In genomic region chr18:50849448-50849847, GRCh38 we compare ENCODE assay signal across 21 cellular contexts. TPM values are rescaled to one million over a fixed set of nuclear protein-coding genes. Genes with fewer than 3 reads are reported as not detected.
DNase-seq lines count a peak whose midpoint lies in the region; ATAC-seq, FAIRE-seq and TF ChIP-seq lines count a peak whose summit lies in the region.
"Had no signal": no experiment of that assay in that cellular context is flagged by ENCODE, and none has a peak within 500 bp of the region (broad histone marks: within the 10 kb centered on the region; RNA-seq: fewer than 3 reads in every experiment).

No MANE protein-coding gene starts in this region.

- no peak for ATAC-seq in A549
- no peak for ATAC-seq in CD4-positive, alpha-beta T cell (ENCODE audit: poor library complexity)

- no peak overlapping the region for H3K27ac Mint-ChIP-seq in CD4-positive, alpha-beta T cell

- no peaks in the 10 kb centered on the region for H3K36me3 Mint-ChIP-seq in CD4-positive, alpha-beta T cell (ENCODE audit: low read depth)

- no peak overlapping the region for H3K4me3 Mint-ChIP-seq in CD4-positive, alpha-beta T cell

- no peaks in the 10 kb centered on the region for H3K79me2 ChIP-seq in fibroblast of lung (ENCODE audit: control insufficient read depth, insufficient read depth, low read length)

- peak overlapping the region in 1 of 2 experiments; percentile 54; a peak in 4 of 6 replicates for H3K27ac ChIP-seq in A549
- H3K27ac ChIP-seq in fibroblast of lung (ENCODE audit: insufficient read depth, low read length) = no peak overlapping the region
- H3K27ac ChIP-seq in SJCRH30 = no peak overlapping the region
- H3K27ac ChIP-seq in CD4-positive, alpha-beta T cell (ENCODE audit: low read depth, low read length) = no peak overlapping the region
- no peak overlapping the region for H3K27ac ChIP-seq in transverse colon
- H3K27ac ChIP-seq: PC-9, SJSA1 had no signal

- no peak overlapping the region for H3K4me2 ChIP-seq in A549
- no peak overlapping the region for H3K4me2 ChIP-seq in fibroblast of lung (ENCODE audit: extremely low read depth, insufficient read depth, low read length)
- H3K4me2 ChIP-seq: PC-9 had no signal

- FAIRE-seq in A549 (lab: Jason Lieb, UNC) = no peak
- FAIRE-seq: A204.1, GM19239 had no signal

- WGBS in A549 (ENCODE audit: missing lambda C conversion rate) = 80% methylated on average over 3 of the region's 3 CpGs
- 76 to 83% methylated on average over 3 of the region's 3 CpGs for WGBS in transverse colon (ENCODE audit: low coverage in 1 of 2), 2 donors

- H3K36me3 ChIP-seq in fibroblast of lung (ENCODE audit: control insufficient read depth, insufficient read depth, low read length) (no peaks in the 10 kb centered on the region), SJCRH30 (no peaks in the 10 kb centered on the region), transverse colon (no peaks in the 10 kb centered on the region)
- H3K36me3 ChIP-seq: BLaER1 treated with 17β-estradiol and CSF1 and Interleukin-3, amounts not matched to agents 10 nM and 100 nM; SJSA1 had no signal

- peaks cover 41% of the 10 kb centered on the region for H3K4me1 ChIP-seq in A549
- H3K4me1 ChIP-seq in fibroblast of lung (ENCODE audit: control insufficient read depth, extremely low read depth, insufficient read depth, low read length) = no peaks in the 10 kb centered on the region
- no peaks in the 10 kb centered on the region for H3K4me1 ChIP-seq in SJCRH30
- peaks cover 0 to 19% (median 9%) of the 10 kb centered on the region in 4 donors for H3K4me1 ChIP-seq in transverse colon

- DNase-seq in A549 (ENCODE audit: low read depth in 1 of 2, low spot score in 1 of 2) = no peak
- DNase-seq in EH (ENCODE audit: low read depth) = peak; percentile 14
- peak; percentile 93 for DNase-seq in amniotic epithelial cell (ENCODE audit: low read depth)
- DNase-seq in fibroblast of lung (ENCODE audit: low read depth in 2 of 2) = peak; percentile 43 to 45
- no peak for DNase-seq in SJCRH30
- no peak for DNase-seq in CD4-positive, alpha-beta T cell
- no peak for DNase-seq in transverse colon
- no peak for DNase-seq in AML-193 (lab: John Stamatoyannopoulos, UW)
- DNase-seq: DMS 273 treated with DMSO at 0.1 percent for 48 hours, GDM1, GOT3, KBM-7, NCI-H187, NCI-H2227 treated with DMSO at 0.1 percent for 48 hours, NCI-H524, PC-9, SW 1271 had no signal

- TF ChIP-seq EP300 in A549 (IDR thresholded peaks at IDR 0.05) (no peak), transverse colon (IDR thresholded peaks at IDR 0.05; ENCODE audit: low read depth) (no peak)

- H3K4me3 ChIP-seq in A549 = no peak overlapping the region
- no peak overlapping the region for H3K4me3 ChIP-seq in fibroblast of lung (replicated peaks in 1 of 4; ENCODE audit: control extremely low read depth in 1 of 4, insufficient read depth in 1 of 4, low read depth in 3 of 4, low read length in 4 of 4)
- H3K4me3 ChIP-seq in SJCRH30 = no peak overlapping the region
- no peak overlapping the region for H3K4me3 ChIP-seq in transverse colon
- H3K4me3 ChIP-seq: BLaER1 treated with 17β-estradiol and CSF1 and Interleukin-3, amounts not matched to agents 10 nM and 100 nM; PC-9; SJSA1 had no signal

- intact Hi-C loops in CD4-positive, alpha-beta T cell (cut with DNase I, micrococcal nuclease) = no loop called here
- intact Hi-C loops in transverse colon (cut with DNase I; ENCODE audit: low total_unique reads) = no loop called here

- H3K27me3 ChIP-seq in fibroblast of lung (ENCODE audit: control insufficient read depth, insufficient read depth, low read length) (no peaks in the 10 kb centered on the region), SJCRH30 (no peaks in the 10 kb centered on the region), transverse colon (no peaks in the 10 kb centered on the region)
- H3K27me3 ChIP-seq in CD4-positive, alpha-beta T cell (ENCODE audit: control insufficient read depth, insufficient read depth, low read length) = no peaks in the 10 kb centered on the region
- H3K27me3 ChIP-seq: BLaER1 treated with 17β-estradiol and CSF1 and Interleukin-3, amounts not matched to agents 10 nM and 100 nM; SJSA1 had no signal

- H2AFZ ChIP-seq in fibroblast of lung (ENCODE audit: low read length) = no peak overlapping the region
- H2AFZ ChIP-seq: PC-9 had no signal

- TF ChIP-seq POLR2A in A549 (IDR thresholded peaks at IDR 0.05; ENCODE audit: low read length) (no peak), transverse colon (IDR thresholded peaks at IDR 0.05) (no peak)

- no peaks in the 10 kb centered on the region for H4K20me1 ChIP-seq in fibroblast of lung (ENCODE audit: control insufficient read depth, extremely low read depth, insufficient read depth, low read length)
- H4K20me1 ChIP-seq: BLaER1 treated with 17β-estradiol and CSF1 and Interleukin-3, amounts not matched to agents 10 nM and 100 nM had no signal

- POLR2A ChIA-PET in A549 (lab: Yijun Ruan, JAX) = no interaction called here
- POLR2A ChIA-PET in CD4-positive, alpha-beta T cell (lab: Charles Lee) = no interaction called here

- H3K9me3 Mint-ChIP-seq in CD4-positive, alpha-beta T cell = peaks cover 3% of the 10 kb centered on the region

- no peak overlapping the region for H3K9ac ChIP-seq in fibroblast of lung (ENCODE audit: insufficient read depth, low read length)
- H3K9ac ChIP-seq: BLaER1 treated with 17β-estradiol and CSF1 and Interleukin-3, amounts not matched to agents 10 nM and 100 nM had no signal

- in situ Hi-C loops in transverse colon (cut with MboI; ENCODE audit: low pct_ligation_motif_present in 1 of 4, low pct_unique_long_range_greater_than_20kb in 1 of 4, low sequenced_read_pairs in 3 of 4) = no loop called here

- H3K9me3 ChIP-seq in A549 (no peaks in the 10 kb centered on the region), fibroblast of lung (ENCODE audit: control insufficient read depth, insufficient read depth, low read depth, low read length) (no peaks in the 10 kb centered on the region), SJCRH30 (replicated peaks) (no peaks in the 10 kb centered on the region), transverse colon (no peaks in the 10 kb centered on the region)
- H3K9me3 ChIP-seq in CD4-positive, alpha-beta T cell (ENCODE audit: control insufficient read depth, low read length) = no peaks in the 10 kb centered on the region
- H3K9me3 ChIP-seq: BLaER1 treated with 17β-estradiol and CSF1 and Interleukin-3, amounts not matched to agents 10 nM and 100 nM; SJSA1 had no signal

- no peak for TF ChIP-seq CTCF in A549 (IDR thresholded peaks at IDR 0.05)
- no peak for TF ChIP-seq CTCF in fibroblast of lung (conservative IDR thresholded peaks at IDR 0.05 in 1 of 2, IDR thresholded peaks at IDR 0.05 in 1 of 2; ENCODE audit: low read depth in 1 of 2, low read length in 2 of 2)
- no peak for TF ChIP-seq CTCF in CD4-positive, alpha-beta T cell (IDR thresholded peaks at IDR 0.05)
- no peak for TF ChIP-seq CTCF in transverse colon (IDR thresholded peaks at IDR 0.05)

- peaks cover 7% of the 10 kb centered on the region for H3K27me3 Mint-ChIP-seq in CD4-positive, alpha-beta T cell

- no peaks in the 10 kb centered on the region for H3K4me1 Mint-ChIP-seq in CD4-positive, alpha-beta T cell (ENCODE audit: low read depth)

- CTCF ChIA-PET in A549 (lab: Yijun Ruan, JAX) = no interaction called here
- CTCF ChIA-PET in CD4-positive, alpha-beta T cell (lab: Charles Lee) = no interaction called here

- no peak for TF ChIP-seq RAD21 in A549 (conservative IDR thresholded peaks at IDR 0.05 in 1 of 2, IDR thresholded peaks at IDR 0.05 in 1 of 2)

TF ChIP-seq in A549, 52 proteins besides CTCF, POLR2A, EP300 and RAD21:
- peak; percentile 69 for TF ChIP-seq ZFP36 (IDR thresholded peaks at IDR 0.05; ENCODE audit: borderline replicate concordance, partially characterized antibody)
- no peak for TF ChIP-seq RFX5 (IDR thresholded peaks at IDR 0.05)

RNA-seq across cellular contexts. Expression of gene ME2, which starts 29.5 kb away (rescaled TPM):
- polyA plus RNA-seq in A549 (2011; rRNA removed) (72.2 and 88.0 TPM in 2 replicates), A549 (2017; fragmentation: RNase III; extraction: RNeasy Plus Mini Kit Qiagen cat#74134 plus additional on column Dnase treatment) (46.0 to 47.3 TPM (median 46.8 TPM) in 3 replicates), fibroblast of lung (40.5 and 62.5 TPM in 2 replicates)
- 29.0 and 29.7 TPM in 2 replicates for polyA plus RNA-seq in A549 (2012; cell fraction: cytosol; rRNA removed)
- 12.3 and 18.2 TPM in 2 replicates for polyA plus RNA-seq in A549 (2012; cell fraction: nucleus; rRNA removed)
- polyA minus RNA-seq in A549 (2011; rRNA and poly(A)+ RNA removed) = 21.4 and 24.3 TPM in 2 replicates
- total RNA-seq in fibroblast of lung (43.9 and 57.0 TPM in 2 replicates), transverse colon (10 to 100 TPM; 28.8 to 84.5 (median 53.2) TPM)
- polyA plus RNA-seq in fibroblast of lung (2012) = 23.2 and 34.6 TPM in 2 replicates
- polyA minus RNA-seq in fibroblast of lung (ENCODE audit: low replicate concordance) = 11.4 and 15.2 TPM in 2 replicates
- 56.6 and 62.4 TPM in 2 replicates for total RNA-seq in SJCRH30 (2014; rRNA removed; shearing (Covaris generic))
- total RNA-seq in CD4-positive, alpha-beta T cell = 10 to 100 TPM; 15.6 to 16.1 TPM

RNA-seq across cellular contexts. Expression of gene MRO, which starts 29.6 kb away (rescaled TPM):
- 0.28 and 0.39 TPM in 2 replicates for polyA plus RNA-seq in A549 (2011; rRNA removed)
- 0.12 and 0.17 TPM in 2 replicates for polyA plus RNA-seq in A549 (2012; cell fraction: cytosol; rRNA removed)
- 0.07 TPM in 2 replicates for polyA plus RNA-seq in A549 (2012; cell fraction: nucleus; rRNA removed)
- polyA plus RNA-seq in A549 (2017; fragmentation: RNase III; extraction: RNeasy Plus Mini Kit Qiagen cat#74134 plus additional on column Dnase treatment) = 0.31 to 0.46 TPM (median 0.45 TPM) in 3 replicates
- 0.12 and 0.15 TPM in 2 replicates for polyA minus RNA-seq in A549 (2011; rRNA and poly(A)+ RNA removed)
- under 0.01 TPM in 2 replicates for total RNA-seq in fibroblast of lung
- polyA plus RNA-seq in fibroblast of lung = 0.01 and 0.02 TPM in 2 replicates
- polyA plus RNA-seq in fibroblast of lung (2012) = not detected in 2 replicates
- not detected in 2 replicates for polyA minus RNA-seq in fibroblast of lung (ENCODE audit: low replicate concordance)
- total RNA-seq in SJCRH30 (2014; rRNA removed; shearing (Covaris generic)) = 0.03 and 0.06 TPM in 2 replicates
- total RNA-seq in CD4-positive, alpha-beta T cell = not detected
- under 1 TPM in 2 of 4 donors, not detected in 2; 0.16 to 0.27 TPM for total RNA-seq in transverse colon
- total RNA-seq: PC-9 had no signal

Comparison
In these comparisons a context has a peak if more than half of its experiments do, and no peak if none do; other contexts are left out.
1. DNase-seq: peak in EH (single experiment), amniotic epithelial cell (single experiment) and fibroblast of lung (2 of 2); none in A549 (0 of 2), SJCRH30 (0 of 2), CD4-positive, alpha-beta T cell (0 of 10), transverse colon (single experiment) and AML-193 (0 of 2).